In the genomic region with DNA sequence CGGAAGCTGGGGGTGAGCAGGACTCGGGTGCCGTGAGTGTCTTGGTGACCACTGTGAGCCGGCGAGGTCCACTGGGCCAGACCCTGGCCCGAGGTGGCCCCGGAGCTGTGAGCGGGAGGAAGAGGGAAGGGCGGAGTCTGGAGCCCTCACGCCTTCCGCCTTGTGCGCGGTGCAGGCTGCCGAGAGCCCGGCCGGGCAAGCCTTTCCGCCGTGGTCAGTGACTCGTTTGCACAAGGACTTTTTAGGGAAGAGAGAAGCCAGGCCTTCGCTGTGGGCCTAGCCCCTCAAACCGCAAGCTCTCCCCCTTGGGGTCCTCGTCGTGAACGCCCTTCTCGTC, we compare ENCODE assay signal across 8 cellular contexts. TPM values are rescaled to one million over a fixed set of nuclear protein-coding genes. Genes with fewer than 3 reads are reported as not detected.
DNase-seq lines count a peak whose midpoint lies in the region; ATAC-seq, FAIRE-seq and TF ChIP-seq lines count a peak whose summit lies in the region.

No MANE protein-coding gene starts in this region.

- TF ChIP-seq RAD21 in GM12878 (IDR thresholded peaks at IDR 0.05; ENCODE audit: insufficient read depth, low read depth, low read length), result no peak

- H3K9ac ChIP-seq in GM12878 (ENCODE audit: control insufficient read depth, insufficient read depth, low read length), result peak overlapping the region; percentile 56

- 23% methylated on average over 25 of the region's 25 CpGs for WGBS in GM12878 (ENCODE audit: insufficient coverage, insufficient replicate concordance, low lambda C conversion rate, missing lambda C conversion rate)

- POLR2A ChIA-PET in GM12878 (lab: Charles Lee), result no interaction called here

- RAD21 ChIA-PET in GM12878 (lab: Charles Lee; ENCODE audit: unreplicated experiment), result interaction anchor here (1.5 to 3.0 kb wide), 4 partner anchors 341 to 697 kb away, joined by 3 to 27 read pairs (median 6); no protein-coding TSS in a partner anchor

- FAIRE-seq in GM12878 (lab: Jason Lieb, UNC), result no peak

- no peaks in the 10 kb centered on the region for H3K79me2 ChIP-seq in GM12878 (ENCODE audit: control insufficient read depth, insufficient read depth, low read length)

- H3K4me1 ChIP-seq in GM12878 (ENCODE audit: control insufficient read depth, insufficient read depth, low read length), result peaks cover 3% of the 10 kb centered on the region; the same call in 1 of the 2 replicates

- no peaks in the 10 kb centered on the region for H4K20me1 ChIP-seq in GM12878 (ENCODE audit: control insufficient read depth, insufficient read depth)

- in situ Hi-C loops in GM12878 (cut with MboI), result loop anchor here (5.0 kb wide), 1 partner anchor 358 kb away; no protein-coding TSS in a partner anchor

- TF ChIP-seq EP300 in GM12878 (IDR thresholded peaks at IDR 0.05; ENCODE audit: borderline replicate concordance in 1 of 2, control insufficient read depth in 1 of 2, low read depth in 2 of 2, low read length in 2 of 2), result no peak

- H3K9me3 ChIP-seq in GM12878 (replicated peaks; ENCODE audit: control insufficient read depth, insufficient read depth, low read length), result no peaks in the 10 kb centered on the region

- peak overlapping the region; percentile 98 for H3K4me2 ChIP-seq in GM12878 (ENCODE audit: control insufficient read depth, insufficient read depth)

- intact Hi-C loops in GM12878 (cut with micrococcal nuclease; ENCODE audit: unreplicated experiment), result no loop called here

- peak overlapping the region; percentile 89 for H2AFZ ChIP-seq in GM12878 (ENCODE audit: control insufficient read depth, low read depth, low read length)

- ATAC-seq in GM21515 (IDR thresholded peaks at IDR 0.05; ENCODE audit: unreplicated experiment), result peak; percentile 40
- ATAC-seq in GM12878, result peak; percentile 33

- TF ChIP-seq CTCF in GM12878 (IDR thresholded peaks at IDR 0.05 in 2 of 3, conservative IDR thresholded peaks at IDR 0.05 in 1 of 3; ENCODE audit: control insufficient read depth in 2 of 3, extremely low read depth in 1 of 3, insufficient read depth in 1 of 3, low read depth in 3 of 3, low read length in 3 of 3), result no peak

- no peak for TF ChIP-seq POLR2A in GM12878 (IDR thresholded peaks at IDR 0.05; ENCODE audit: low read depth, low read length)

- BruUV-seq in GM12878 (replicated peaks; lab: Mats Ljungman, UMichigan), result no TSS peak

- peak overlapping the region; percentile 69; the same call in 1 of the 2 replicates for H3K4me3 ChIP-seq in GM12878

- CTCF ChIA-PET in GM12878 (lab: Yijun Ruan, JAX), result interaction anchor here (1.0 to 3.9 kb wide), 12 partner anchors 9 to 697 kb away, joined by 3 to 32 read pairs (median 5); no protein-coding TSS in a partner anchor

- DNase-seq in DMS53 (lab: John Stamatoyannopoulos, UW) (peak; percentile 67), NOMO-1 (lab: John Stamatoyannopoulos, UW; ENCODE audit: unreplicated experiment in 2 of 2) (peak; percentile 35 to 52), GM12878 (ENCODE audit: low read depth, low spot score) (no peak), iPS-NIHi11 (ENCODE audit: low spot score) (peak; percentile 77), superior temporal gyrus (ENCODE audit: extremely low spot score) (no peak), NCI-H2171 (lab: John Stamatoyannopoulos, UW) (no peak)
- peak; percentile 41 for DNase-seq in stimulated activated CD4-positive, alpha-beta T cell treated with anti-CD3 and anti-CD28 coated beads, Interleukin-12 subunit alpha, Interleukin-12 subunit beta, amount 100 ng/mL, for 4 hours

- H3K27ac ChIP-seq in GM12878 (ENCODE audit: control insufficient read depth, insufficient read depth), result no peak overlapping the region

- no peaks in the 10 kb centered on the region; a peak in 1 of 4 replicates for H3K27me3 ChIP-seq in GM12878 (replicated peaks in 1 of 2; ENCODE audit: control insufficient read depth in 2 of 2, insufficient read depth in 2 of 2, low read length in 1 of 2)

- SMC1A ChIA-PET in GM12878 (lab: Charles Lee; ENCODE audit: uncharacterized antibody, unreplicated experiment), result interaction anchor here (0.8 to 1.5 kb wide), 5 partner anchors 32 to 700 kb away, joined by 3 to 8 read pairs (median 3); no protein-coding TSS in a partner anchor

- H3K36me3 ChIP-seq in GM12878 (ENCODE audit: control insufficient read depth in 2 of 2, insufficient read depth in 2 of 2, low read length in 1 of 2), result no peaks in the 10 kb centered on the region

TF ChIP-seq in GM12878, 131 proteins besides CTCF, POLR2A, EP300 and RAD21 (continues in another document):
- TF ChIP-seq, protein P1, sequence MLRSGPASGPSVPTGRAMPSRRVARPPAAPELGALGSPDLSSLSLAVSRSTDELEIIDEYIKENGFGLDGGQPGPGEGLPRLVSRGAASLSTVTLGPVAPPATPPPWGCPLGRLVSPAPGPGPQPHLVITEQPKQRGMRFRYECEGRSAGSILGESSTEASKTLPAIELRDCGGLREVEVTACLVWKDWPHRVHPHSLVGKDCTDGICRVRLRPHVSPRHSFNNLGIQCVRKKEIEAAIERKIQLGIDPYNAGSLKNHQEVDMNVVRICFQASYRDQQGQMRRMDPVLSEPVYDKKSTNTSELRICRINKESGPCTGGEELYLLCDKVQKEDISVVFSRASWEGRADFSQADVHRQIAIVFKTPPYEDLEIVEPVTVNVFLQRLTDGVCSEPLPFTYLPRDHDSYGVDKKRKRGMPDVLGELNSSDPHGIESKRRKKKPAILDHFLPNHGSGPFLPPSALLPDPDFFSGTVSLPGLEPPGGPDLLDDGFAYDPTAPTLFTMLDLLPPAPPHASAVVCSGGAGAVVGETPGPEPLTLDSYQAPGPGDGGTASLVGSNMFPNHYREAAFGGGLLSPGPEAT (IDR thresholded peaks at IDR 0.05; ENCODE audit: low read depth), result no peak
- TF ChIP-seq SPI1 (IDR thresholded peaks at IDR 0.05; ENCODE audit: borderline replicate concordance, insufficient read depth, low read depth, low read length) (no peak), CEBPB (IDR thresholded peaks at IDR 0.05; ENCODE audit: borderline replicate concordance in 1 of 2, low read depth in 2 of 2, low read length in 2 of 2) (no peak), ZBTB33 (IDR thresholded peaks at IDR 0.05) (no peak), RCOR1 (conservative IDR thresholded peaks at IDR 0.05; ENCODE audit: low read depth, low read length) (no peak), CREM (IDR thresholded peaks at IDR 0.05; ENCODE audit: low read depth) (no peak)
- TF ChIP-seq, protein P2, sequence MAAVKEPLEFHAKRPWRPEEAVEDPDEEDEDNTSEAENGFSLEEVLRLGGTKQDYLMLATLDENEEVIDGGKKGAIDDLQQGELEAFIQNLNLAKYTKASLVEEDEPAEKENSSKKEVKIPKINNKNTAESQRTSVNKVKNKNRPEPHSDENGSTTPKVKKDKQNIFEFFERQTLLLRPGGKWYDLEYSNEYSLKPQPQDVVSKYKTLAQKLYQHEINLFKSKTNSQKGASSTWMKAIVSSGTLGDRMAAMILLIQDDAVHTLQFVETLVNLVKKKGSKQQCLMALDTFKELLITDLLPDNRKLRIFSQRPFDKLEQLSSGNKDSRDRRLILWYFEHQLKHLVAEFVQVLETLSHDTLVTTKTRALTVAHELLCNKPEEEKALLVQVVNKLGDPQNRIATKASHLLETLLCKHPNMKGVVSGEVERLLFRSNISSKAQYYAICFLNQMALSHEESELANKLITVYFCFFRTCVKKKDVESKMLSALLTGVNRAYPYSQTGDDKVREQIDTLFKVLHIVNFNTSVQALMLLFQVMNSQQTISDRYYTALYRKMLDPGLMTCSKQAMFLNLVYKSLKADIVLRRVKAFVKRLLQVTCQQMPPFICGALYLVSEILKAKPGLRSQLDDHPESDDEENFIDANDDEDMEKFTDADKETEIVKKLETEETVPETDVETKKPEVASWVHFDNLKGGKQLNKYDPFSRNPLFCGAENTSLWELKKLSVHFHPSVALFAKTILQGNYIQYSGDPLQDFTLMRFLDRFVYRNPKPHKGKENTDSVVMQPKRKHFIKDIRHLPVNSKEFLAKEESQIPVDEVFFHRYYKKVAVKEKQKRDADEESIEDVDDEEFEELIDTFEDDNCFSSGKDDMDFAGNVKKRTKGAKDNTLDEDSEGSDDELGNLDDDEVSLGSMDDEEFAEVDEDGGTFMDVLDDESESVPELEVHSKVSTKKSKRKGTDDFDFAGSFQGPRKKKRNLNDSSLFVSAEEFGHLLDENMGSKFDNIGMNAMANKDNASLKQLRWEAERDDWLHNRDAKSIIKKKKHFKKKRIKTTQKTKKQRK (IDR thresholded peaks at IDR 0.05; ENCODE audit: low read depth, low read length), result no peak

RNA-seq across cellular contexts. Expression of gene ZNF32, which starts 40.9 kb away (rescaled TPM):
- 12.0 and 12.3 TPM in 2 replicates for total RNA-seq in GM12878 (2013; cell fraction: nucleolus; rRNA removed)
- total RNA-seq in GM12878 (2014; rRNA removed) (2.7 and 2.8 TPM in 2 replicates), GM12878 (2014; rRNA removed; fragmentation: Illumina TruSeq; extraction: Trizol) (2.7 and 3.4 TPM in 2 replicates), GM12878 (2021) (2.8 and 4.0 TPM in 2 replicates)
- polyA plus RNA-seq in GM12878 (2011; ENCODE audit: low read depth), result 19.3 TPM
- polyA plus RNA-seq in GM12878 (2011; rRNA removed) (23.0 and 27.0 TPM in 2 replicates), GM12878 (2014; fragmentation: Illumina TruSeq; extraction: Trizol) (4.2 TPM in 2 replicates), GM12878 (2014; fragmentation: Nextera tagmentation; extraction: Ambion mirVana) (1 to 10 TPM; 2.6 to 3.3 TPM), GM12878 (2014; rRNA removed) (1.9 and 3.2 TPM in 2 replicates), GM12878 (2016; fragmentation: Nextera tagmentation; extraction: Ambion mirVana) (1 to 10 TPM; 3.4 to 4.7 TPM)
- polyA plus RNA-seq in GM12878 (2011; cell fraction: cytosol; rRNA removed), result 15.4 and 15.9 TPM in 2 replicates
- polyA plus RNA-seq in GM12878 (2011; cell fraction: nucleus; rRNA removed), result 10.9 and 14.1 TPM in 2 replicates
- polyA plus RNA-seq in GM12878 (2012), result 11.8 and 12.4 TPM in 2 replicates
- polyA minus RNA-seq in GM12878 (2011; rRNA and poly(A)+ RNA removed), result 6.9 and 9.9 TPM in 2 replicates
- 1.5 and 1.8 TPM in 2 replicates for polyA minus RNA-seq in GM12878 (2011; cell fraction: cytosol; rRNA and poly(A)+ RNA removed)
- 4.2 and 8.9 TPM in 2 replicates for polyA minus RNA-seq in GM12878 (2011; cell fraction: nucleus; rRNA and poly(A)+ RNA removed)

Comparison
In these comparisons a context has a peak if more than half of its experiments do, and no peak if none do; other contexts are left out.
1. DNase-seq: peak in DMS53 (single experiment), NOMO-1 (2 of 2), iPS-NIHi11 (single experiment) and stimulated activated CD4-positive, alpha-beta T cell treated with anti-CD3 and anti-CD28 coated beads, Interleukin-12 subunit alpha, Interleukin-12 subunit beta, amount 100 ng/mL, for 4 hours (single experiment); none in GM12878 (single experiment), superior temporal gyrus (single experiment) and NCI-H2171 (single experiment).